Comparison of ENCODE assay signal across 8 cellular contexts in genomic region chr3:84959470-84960380, GRCh38. TPM values are rescaled to one million over a fixed set of nuclear protein-coding genes. Genes with fewer than 3 reads are reported as not detected.
DNase-seq lines count a peak whose midpoint lies in the region; FAIRE-seq and TF ChIP-seq lines count a peak whose summit lies in the region.

No MANE protein-coding gene starts in this region.

- H3K36me3 ChIP-seq in adipocyte (ENCODE audit: control insufficient read depth, insufficient read depth, low read length, severe bottlenecking) = no peaks in the 10 kb centered on the region
- H3K36me3 ChIP-seq in keratinocyte (ENCODE audit: control insufficient read depth in 2 of 2, extremely low read depth in 1 of 2, insufficient read depth in 2 of 2, low read length in 2 of 2) = no peaks in the 10 kb centered on the region

- H3K9ac ChIP-seq in adipocyte (ENCODE audit: low read length) = no peak overlapping the region
- no peak overlapping the region for H3K9ac ChIP-seq in keratinocyte (ENCODE audit: control insufficient read depth, extremely low read depth, insufficient read depth, low read length)

- dilution Hi-C loops in keratinocyte (cut with MboI; ENCODE audit: extremely low pct_ligation_motif_present, low sequenced_read_pairs) = no loop called here

- no peak for TF ChIP-seq CTCF in keratinocyte (optimal IDR thresholded peaks at IDR 0.05 in 1 of 3, IDR thresholded peaks at IDR 0.05 in 1 of 3, conservative IDR thresholded peaks at IDR 0.05 in 1 of 3; ENCODE audit: extremely low read depth in 1 of 3, insufficient read depth in 2 of 3, low read length in 3 of 3)

- no peaks in the 10 kb centered on the region for H3K36me3 Mint-ChIP-seq in activated CD4-positive, alpha-beta T cell treated with anti-CD3 and anti-CD28 coated beads, Interleukin-2, amount 10 ng/mL, durations not matched to agents 24 days and 14 days (ENCODE audit: low read depth)

- no peak overlapping the region for H3K27ac ChIP-seq in keratinocyte (ENCODE audit: control insufficient read depth, insufficient read depth, low read length)
- H3K27ac ChIP-seq in temporal lobe (ENCODE audit: low read depth, low read length) = peak overlapping the region; percentile 75

- no peaks in the 10 kb centered on the region for H3K79me2 ChIP-seq in keratinocyte (ENCODE audit: control insufficient read depth, insufficient read depth, low read length)

- peaks cover 48% of the 10 kb centered on the region for H3K27me3 ChIP-seq in adipocyte (replicated peaks; ENCODE audit: control insufficient read depth, insufficient read depth, low read length)
- peaks cover 26% of the 10 kb centered on the region for H3K27me3 ChIP-seq in keratinocyte (ENCODE audit: control insufficient read depth, extremely low read depth, insufficient read depth, low read length)

- intact Hi-C loops in activated CD4-positive, alpha-beta T cell treated with anti-CD3 and anti-CD28 coated beads, Interleukin-2, amount 10 ng/mL, durations not matched to agents 24 days and 14 days (cut with micrococcal nuclease) = no loop called here

- H3K9me3 Mint-ChIP-seq in activated CD4-positive, alpha-beta T cell treated with anti-CD3 and anti-CD28 coated beads, Interleukin-2, amount 10 ng/mL, durations not matched to agents 24 days and 14 days = no peaks in the 10 kb centered on the region

- peaks cover 10% of the 10 kb centered on the region for H3K4me1 Mint-ChIP-seq in activated CD4-positive, alpha-beta T cell treated with anti-CD3 and anti-CD28 coated beads, Interleukin-2, amount 10 ng/mL, durations not matched to agents 24 days and 14 days

- H4K20me1 ChIP-seq in keratinocyte (ENCODE audit: control insufficient read depth, extremely low read depth, insufficient read depth, low read length) = no peaks in the 10 kb centered on the region

- H3K4me1 ChIP-seq in adipocyte (ENCODE audit: control insufficient read depth, insufficient read depth, low read length) (peaks cover 15% of the 10 kb centered on the region), keratinocyte (ENCODE audit: control insufficient read depth, extremely low read depth, insufficient read depth, low read length) (peaks cover 2% of the 10 kb centered on the region)

- FAIRE-seq in keratinocyte (lab: Jason Lieb, UNC) = no peak

- H3K9me1 ChIP-seq in keratinocyte (ENCODE audit: control insufficient read depth, extremely low read depth, insufficient read depth, low read length) = no peaks in the 10 kb centered on the region

- no peak for DNase-seq in activated CD4-positive, alpha-beta T cell treated with anti-CD3 and anti-CD28 coated beads, Interleukin-2, amount 10 ng/mL, durations not matched to agents 24 days and 14 days
- no peak for DNase-seq in activated CD4-positive, alpha-beta T cell treated with anti-CD3 and anti-CD28 coated beads, Interleukin-2, amount 50 U/mL, for 4 hours
- DNase-seq in adipocyte (ENCODE audit: low read depth) (no peak), keratinocyte (ENCODE audit: low read depth, low spot score) (no peak), GDM1 (lab: John Stamatoyannopoulos, UW) (no peak), NCI-H1436 treated with DMSO at 0.1 percent for 48 hours (lab: John Stamatoyannopoulos, UW) (no peak), NCI-H2029 treated with DMSO at 0.1 percent for 48 hours (lab: John Stamatoyannopoulos, UW) (no peak)

- peaks cover 31% of the 10 kb centered on the region for H3K27me3 Mint-ChIP-seq in activated CD4-positive, alpha-beta T cell treated with anti-CD3 and anti-CD28 coated beads, Interleukin-2, amount 10 ng/mL, durations not matched to agents 24 days and 14 days

- H3K4me2 ChIP-seq in keratinocyte (ENCODE audit: control insufficient read depth, extremely low read depth, insufficient read depth, low read depth, low read length) = peak overlapping the region; percentile 80

- H3K4me3 Mint-ChIP-seq in activated CD4-positive, alpha-beta T cell treated with anti-CD3 and anti-CD28 coated beads, Interleukin-2, amount 10 ng/mL, durations not matched to agents 24 days and 14 days = peak overlapping the region; percentile 82

- no peaks in the 10 kb centered on the region for H3K9me3 ChIP-seq in adipocyte (ENCODE audit: control insufficient read depth, low read length)
- no peaks in the 10 kb centered on the region for H3K9me3 ChIP-seq in keratinocyte (ENCODE audit: control insufficient read depth, low read depth, low read length)

- H3K4me3 ChIP-seq in adipocyte (ENCODE audit: low read length) = peak overlapping the region; percentile 84
- H3K4me3 ChIP-seq in keratinocyte (ENCODE audit: control insufficient read depth in 2 of 3, extremely low read depth in 1 of 3, insufficient read depth in 2 of 3, low read depth in 1 of 3, low read length in 3 of 3) = peak overlapping the region; percentile 31 to 81 (median 53)

- H2AFZ ChIP-seq in keratinocyte (ENCODE audit: control insufficient read depth, low read length) = peak overlapping the region; percentile 85

- H3K27ac Mint-ChIP-seq in activated CD4-positive, alpha-beta T cell treated with anti-CD3 and anti-CD28 coated beads, Interleukin-2, amount 10 ng/mL, durations not matched to agents 24 days and 14 days = no peak overlapping the region

RNA-seq across cellular contexts. Expression of gene CADM2, which starts 0.9 kb away (rescaled TPM):
- not detected in 2 replicates for total RNA-seq in activated CD4-positive, alpha-beta T cell treated with anti-CD3 and anti-CD28 coated beads, Interleukin-2, amount 10 ng/mL, durations not matched to agents 24 days and 14 days
- polyA plus RNA-seq in keratinocyte = not detected in 3 replicates
- not detected for polyA plus RNA-seq in keratinocyte (2011; ENCODE audit: low read depth)
- polyA plus RNA-seq in keratinocyte (2011; cell fraction: cytosol; rRNA removed) = not detected in 2 replicates
- not detected in 2 replicates for polyA plus RNA-seq in keratinocyte (2011; cell fraction: nucleus; rRNA removed)
- polyA plus RNA-seq in keratinocyte (2012; ENCODE audit: low replicate concordance) = not detected in 2 replicates
- not detected in 3 replicates for polyA minus RNA-seq in keratinocyte
- polyA minus RNA-seq in keratinocyte (2011; cell fraction: cytosol; rRNA and poly(A)+ RNA removed) = not detected
- polyA minus RNA-seq in keratinocyte (2011; cell fraction: nucleus; rRNA and poly(A)+ RNA removed) = not detected in 2 replicates
- 63.7 TPM for total RNA-seq in temporal lobe

Comparison
In these comparisons a context has a peak if more than half of its experiments do, and no peak if none do; other contexts are left out.
1. RNA of gene CADM2, which starts 0.9 kb away (total RNA-seq): 63.7 TPM in temporal lobe (single experiment); not detected in activated CD4-positive, alpha-beta T cell treated with anti-CD3 and anti-CD28 coated beads, Interleukin-2, amount 10 ng/mL, durations not matched to agents 24 days and 14 days; every median in the first group is over 10 times any median in the second.